ENCODE assay signal across 1 cellular context in genomic region chr12:109877504-109878246, GRCh38.
A peak's percentile ranks its signal among the peaks of the same experiment; 100 is the strongest.
TF ChIP-seq lines count a peak whose summit lies in the region.

No MANE protein-coding gene starts in this region.

TF ChIP-seq in HepG2, 621 proteins besides CTCF, POLR2A, EP300 and RAD21:
- peak; percentile 62; the same call in 1 of the 2 replicates for TF ChIP-seq ZNF652 (CRISPR knock-in tag; IDR thresholded peaks at IDR 0.05; ENCODE audit: borderline replicate concordance, low read depth)
- no peak for TF ChIP-seq ZNF142 (CRISPR knock-in tag; IDR thresholded peaks at IDR 0.05)
- TF ChIP-seq MLX (CRISPR knock-in tag; IDR thresholded peaks at IDR 0.05), result no peak
- TF ChIP-seq ZBTB37 (CRISPR knock-in tag; IDR thresholded peaks at IDR 0.05), result 0 out of 2 replicates have a peak, but pooled peaks have one; percentile 28
- TF ChIP-seq CREBL2 (CRISPR knock-in tag; IDR thresholded peaks at IDR 0.05; ENCODE audit: borderline replicate concordance), result no peak
